Comparison of ENCODE assay signal across 1 cellular context in the genomic region with DNA sequence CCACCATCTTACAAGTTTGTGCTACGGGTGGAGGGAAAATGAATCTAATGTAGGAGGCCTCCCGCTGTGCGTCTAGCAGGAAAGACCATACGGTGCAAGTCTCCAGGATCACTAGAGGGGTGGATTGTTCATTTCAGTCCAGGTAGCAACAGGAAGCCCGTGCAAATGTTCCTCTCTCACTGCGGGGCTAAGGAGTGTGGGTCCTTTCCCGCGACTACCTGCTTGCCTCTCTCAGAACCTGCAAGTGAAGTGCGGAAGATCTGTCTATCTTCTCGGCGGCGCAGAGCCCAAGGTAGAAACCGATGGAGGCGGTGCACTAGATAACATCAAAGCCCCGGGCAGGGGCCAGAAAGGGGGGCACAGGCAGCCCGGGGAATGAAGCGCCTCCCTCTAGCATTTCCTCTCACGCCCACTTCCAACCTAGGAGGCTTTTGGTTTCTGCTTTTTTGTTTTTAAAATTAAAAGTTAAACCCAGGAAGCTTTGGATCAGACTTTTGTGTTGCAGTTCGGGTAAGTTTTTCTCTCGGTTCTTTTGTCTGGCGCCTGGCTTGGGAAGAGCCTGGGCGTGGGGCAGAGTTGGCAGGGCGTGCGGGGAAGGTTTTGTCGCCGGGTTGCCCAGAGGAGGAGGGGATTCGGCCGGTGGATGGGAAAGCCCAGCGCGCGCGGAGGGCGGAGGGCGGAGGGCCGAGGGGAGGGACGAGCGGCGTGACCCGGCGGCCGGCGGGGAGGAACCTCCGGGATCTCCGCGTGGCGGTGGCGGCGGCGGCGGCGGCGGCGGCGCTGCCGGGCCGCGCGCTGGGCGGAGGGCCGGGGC.
TF ChIP-seq lines count a peak whose summit lies in the region.

No MANE protein-coding gene starts in this region.

TF ChIP-seq in GM12878, 131 proteins besides CTCF, POLR2A, EP300 and RAD21 (continued from another document):
- TF ChIP-seq, protein P1, sequence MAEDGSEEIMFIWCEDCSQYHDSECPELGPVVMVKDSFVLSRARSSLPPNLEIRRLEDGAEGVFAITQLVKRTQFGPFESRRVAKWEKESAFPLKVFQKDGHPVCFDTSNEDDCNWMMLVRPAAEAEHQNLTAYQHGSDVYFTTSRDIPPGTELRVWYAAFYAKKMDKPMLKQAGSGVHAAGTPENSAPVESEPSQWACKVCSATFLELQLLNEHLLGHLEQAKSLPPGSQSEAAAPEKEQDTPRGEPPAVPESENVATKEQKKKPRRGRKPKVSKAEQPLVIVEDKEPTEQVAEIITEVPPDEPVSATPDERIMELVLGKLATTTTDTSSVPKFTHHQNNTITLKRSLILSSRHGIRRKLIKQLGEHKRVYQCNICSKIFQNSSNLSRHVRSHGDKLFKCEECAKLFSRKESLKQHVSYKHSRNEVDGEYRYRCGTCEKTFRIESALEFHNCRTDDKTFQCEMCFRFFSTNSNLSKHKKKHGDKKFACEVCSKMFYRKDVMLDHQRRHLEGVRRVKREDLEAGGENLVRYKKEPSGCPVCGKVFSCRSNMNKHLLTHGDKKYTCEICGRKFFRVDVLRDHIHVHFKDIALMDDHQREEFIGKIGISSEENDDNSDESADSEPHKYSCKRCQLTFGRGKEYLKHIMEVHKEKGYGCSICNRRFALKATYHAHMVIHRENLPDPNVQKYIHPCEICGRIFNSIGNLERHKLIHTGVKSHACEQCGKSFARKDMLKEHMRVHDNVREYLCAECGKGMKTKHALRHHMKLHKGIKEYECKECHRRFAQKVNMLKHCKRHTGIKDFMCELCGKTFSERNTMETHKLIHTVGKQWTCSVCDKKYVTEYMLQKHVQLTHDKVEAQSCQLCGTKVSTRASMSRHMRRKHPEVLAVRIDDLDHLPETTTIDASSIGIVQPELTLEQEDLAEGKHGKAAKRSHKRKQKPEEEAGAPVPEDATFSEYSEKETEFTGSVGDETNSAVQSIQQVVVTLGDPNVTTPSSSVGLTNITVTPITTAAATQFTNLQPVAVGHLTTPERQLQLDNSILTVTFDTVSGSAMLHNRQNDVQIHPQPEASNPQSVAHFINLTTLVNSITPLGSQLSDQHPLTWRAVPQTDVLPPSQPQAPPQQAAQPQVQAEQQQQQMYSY (CRISPR knock-in tag; IDR thresholded peaks at IDR 0.05), result no peak
- TF ChIP-seq HDAC6 (IDR thresholded peaks at IDR 0.05; ENCODE audit: unreplicated experiment) (no peak), BMI1 (IDR thresholded peaks at IDR 0.05; ENCODE audit: borderline replicate concordance) (no peak), POU2F2 (IDR thresholded peaks at IDR 0.05; ENCODE audit: borderline replicate concordance, low read depth, low read length) (peak; percentile 87), SUPT20H (IDR thresholded peaks at IDR 0.05; ENCODE audit: borderline replicate concordance, control insufficient read depth, low read depth, low read length) (no peak), LARP7 (IDR thresholded peaks at IDR 0.05) (no peak), KAT2A (conservative IDR thresholded peaks at IDR 0.05; ENCODE audit: control insufficient read depth, low read depth, low read length) (no peak), SMAD1 (IDR thresholded peaks at IDR 0.05; ENCODE audit: low read depth, partially characterized antibody) (no peak), BRCA1 (IDR thresholded peaks at IDR 0.05; ENCODE audit: low read depth, low read length) (no peak), MTA3 (IDR thresholded peaks at IDR 0.05; ENCODE audit: borderline replicate concordance, low read length) (no peak; the same call in 1 of the 2 replicates), POLR2AphosphoS5 (IDR thresholded peaks at IDR 0.05; ENCODE audit: low read length) (peak; percentile 96), ZNF622 (IDR thresholded peaks at IDR 0.05) (no peak), ZNF274 (IDR thresholded peaks at IDR 0.05; ENCODE audit: insufficient read depth, insufficient read length) (no peak)
- TF ChIP-seq, protein P2, sequence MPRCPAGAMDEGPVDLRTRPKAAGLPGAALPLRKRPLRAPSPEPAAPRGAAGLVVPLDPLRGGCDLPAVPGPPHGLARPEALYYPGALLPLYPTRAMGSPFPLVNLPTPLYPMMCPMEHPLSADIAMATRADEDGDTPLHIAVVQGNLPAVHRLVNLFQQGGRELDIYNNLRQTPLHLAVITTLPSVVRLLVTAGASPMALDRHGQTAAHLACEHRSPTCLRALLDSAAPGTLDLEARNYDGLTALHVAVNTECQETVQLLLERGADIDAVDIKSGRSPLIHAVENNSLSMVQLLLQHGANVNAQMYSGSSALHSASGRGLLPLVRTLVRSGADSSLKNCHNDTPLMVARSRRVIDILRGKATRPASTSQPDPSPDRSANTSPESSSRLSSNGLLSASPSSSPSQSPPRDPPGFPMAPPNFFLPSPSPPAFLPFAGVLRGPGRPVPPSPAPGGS (IDR thresholded peaks at IDR 0.05; ENCODE audit: borderline replicate concordance, insufficient read depth, low read depth, low read length, poor library complexity, severe bottlenecking), result peak; percentile 16
- TF ChIP-seq, protein P3, sequence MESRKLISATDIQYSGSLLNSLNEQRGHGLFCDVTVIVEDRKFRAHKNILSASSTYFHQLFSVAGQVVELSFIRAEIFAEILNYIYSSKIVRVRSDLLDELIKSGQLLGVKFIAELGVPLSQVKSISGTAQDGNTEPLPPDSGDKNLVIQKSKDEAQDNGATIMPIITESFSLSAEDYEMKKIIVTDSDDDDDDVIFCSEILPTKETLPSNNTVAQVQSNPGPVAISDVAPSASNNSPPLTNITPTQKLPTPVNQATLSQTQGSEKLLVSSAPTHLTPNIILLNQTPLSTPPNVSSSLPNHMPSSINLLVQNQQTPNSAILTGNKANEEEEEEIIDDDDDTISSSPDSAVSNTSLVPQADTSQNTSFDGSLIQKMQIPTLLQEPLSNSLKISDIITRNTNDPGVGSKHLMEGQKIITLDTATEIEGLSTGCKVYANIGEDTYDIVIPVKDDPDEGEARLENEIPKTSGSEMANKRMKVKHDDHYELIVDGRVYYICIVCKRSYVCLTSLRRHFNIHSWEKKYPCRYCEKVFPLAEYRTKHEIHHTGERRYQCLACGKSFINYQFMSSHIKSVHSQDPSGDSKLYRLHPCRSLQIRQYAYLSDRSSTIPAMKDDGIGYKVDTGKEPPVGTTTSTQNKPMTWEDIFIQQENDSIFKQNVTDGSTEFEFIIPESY (IDR thresholded peaks at IDR 0.05), result no peak
